In the genomic region with DNA sequence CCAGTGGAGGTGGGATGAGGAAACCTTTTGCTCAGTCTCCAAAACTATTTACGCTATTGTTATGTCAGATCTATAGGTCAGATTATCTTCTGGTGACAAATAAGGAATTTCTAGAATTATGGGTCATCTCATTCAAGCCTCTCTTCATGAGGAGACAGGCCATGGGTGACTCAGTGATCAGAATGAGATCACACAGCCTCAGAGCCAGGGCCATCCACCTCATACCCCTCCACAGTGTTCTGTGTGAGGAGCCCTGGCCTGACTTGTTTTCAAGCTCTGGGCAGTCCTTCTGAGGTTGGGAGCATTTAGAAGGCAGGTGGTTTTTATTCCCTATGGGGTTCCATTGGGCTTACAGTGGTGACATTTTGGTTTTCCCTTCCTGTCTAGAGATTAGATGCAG, we compare ENCODE assay signal across 10 cellular contexts. TPM values are rescaled to one million over a fixed set of nuclear protein-coding genes. Genes with fewer than 3 reads are reported as not detected.
DNase-seq lines count a peak whose midpoint lies in the region; ATAC-seq and TF ChIP-seq lines count a peak whose summit lies in the region.
"Had no signal": no experiment of that assay in that cellular context is flagged by ENCODE, and none has a peak within 500 bp of the region (broad histone marks: within the 10 kb centered on the region; RNA-seq: fewer than 3 reads in every experiment).

No MANE protein-coding gene starts in this region.

- ATAC-seq in psoas muscle (peak; percentile 67 to 88 (median 74)), GM21717 (IDR thresholded peaks at IDR 0.05; ENCODE audit: unreplicated experiment) (no peak), mucosa of descending colon (no peak), GM21825 (IDR thresholded peaks at IDR 0.05; ENCODE audit: unreplicated experiment) (no peak)

- intact Hi-C loops in psoas muscle (cut with DNase I) (no loop called here), mucosa of descending colon (cut with DNase I, micrococcal nuclease) (no loop called here)

- no peaks in the 10 kb centered on the region for H3K27me3 ChIP-seq in CD8-positive, alpha-beta memory T cell (ENCODE audit: insufficient read depth, low read length, poor library complexity, severe bottlenecking)
- no peaks in the 10 kb centered on the region for H3K27me3 ChIP-seq in psoas muscle (ENCODE audit: insufficient read depth in 3 of 3, low read length in 2 of 3)

- peak overlapping the region; percentile 10 to 82 (median 68) for H3K27ac Mint-ChIP-seq in CD8-positive, alpha-beta memory T cell
- H3K27ac Mint-ChIP-seq: activated naive CD4-positive, alpha-beta T cell treated with anti-CD3 and anti-CD28 coated beads for 36 hours had no signal

- no peaks in the 10 kb centered on the region for H3K27me3 Mint-ChIP-seq in CD8-positive, alpha-beta memory T cell

- no peak overlapping the region for H3K4me3 ChIP-seq in CD8-positive, alpha-beta memory T cell (ENCODE audit: low read length)
- no peak overlapping the region for H3K4me3 ChIP-seq in epithelial cell of esophagus (ENCODE audit: low read length)
- no peak overlapping the region for H3K4me3 ChIP-seq in psoas muscle
- no peak overlapping the region for H3K4me3 ChIP-seq in mucosa of descending colon

- 97 to 100% (median 97%) methylated on average over 1 of the region's 1 CpG for WGBS in psoas muscle, 3 donors

- H3K4me1 ChIP-seq in CD8-positive, alpha-beta memory T cell (ENCODE audit: insufficient read depth, low read length), result peaks cover 50% of the 10 kb centered on the region
- H3K4me1 ChIP-seq in psoas muscle (peaks cover 84% of the 10 kb centered on the region), mucosa of descending colon (ENCODE audit: low read depth) (peaks cover 12% of the 10 kb centered on the region)

- H3K4me1 Mint-ChIP-seq in CD8-positive, alpha-beta memory T cell, result peaks cover 67 to 91% (median 84%) of the 10 kb centered on the region in 3 donors

- H3K27ac ChIP-seq in CD8-positive, alpha-beta memory T cell (ENCODE audit: low read depth, low read length), result no peak overlapping the region
- peak overlapping the region; percentile 78 for H3K27ac ChIP-seq in psoas muscle

- H3K4me3 Mint-ChIP-seq in CD8-positive, alpha-beta memory T cell, result no peak overlapping the region
- H3K4me3 Mint-ChIP-seq: activated naive CD4-positive, alpha-beta T cell treated with anti-CD3 and anti-CD28 coated beads for 36 hours had no signal

- peaks cover 14 to 44% (median 25%) of the 10 kb centered on the region in 3 donors for H3K36me3 Mint-ChIP-seq in CD8-positive, alpha-beta memory T cell

- POLR2A ChIA-PET in CD8-positive, alpha-beta memory T cell (lab: Charles Lee), result no interaction called here

- CTCF ChIA-PET in CD8-positive, alpha-beta memory T cell (lab: Charles Lee), result interaction anchor here (0.6 kb wide), 1 partner anchor 28 kb away, joined by 3 read pairs; no protein-coding TSS in a partner anchor

- H3K36me3 ChIP-seq in CD8-positive, alpha-beta memory T cell (ENCODE audit: insufficient read depth, low read length), result no peaks in the 10 kb centered on the region
- H3K36me3 ChIP-seq in psoas muscle (ENCODE audit: insufficient read depth in 1 of 2, low read depth in 1 of 2) (peaks cover 0 to 21% of the 10 kb centered on the region in 2 donors), mucosa of descending colon (ENCODE audit: low read depth) (no peaks in the 10 kb centered on the region)

- DNase-seq in CD8-positive, alpha-beta memory T cell, result no peak
- DNase-seq in RKO (ENCODE audit: low spot score) (peak; percentile 53), epithelial cell of esophagus (ENCODE audit: low read depth) (peak; percentile 90), psoas muscle (no peak), mucosa of descending colon (no peak), NCI-H446 (lab: John Stamatoyannopoulos, UW) (no peak)
- DNase-seq: activated naive CD4-positive, alpha-beta T cell treated with anti-CD3 and anti-CD28 coated beads for 36 hours; NCI-H1436 had no signal

- H3K9me3 ChIP-seq in CD8-positive, alpha-beta memory T cell (ENCODE audit: low read length), result no peaks in the 10 kb centered on the region
- H3K9me3 ChIP-seq in psoas muscle (no peaks in the 10 kb centered on the region), mucosa of descending colon (peaks cover 2% of the 10 kb centered on the region)

- TF ChIP-seq CTCF in epithelial cell of esophagus (IDR thresholded peaks at IDR 0.05; ENCODE audit: insufficient read depth, low read depth, low read length, missing control alignments), result no peak
- no peak for TF ChIP-seq CTCF in psoas muscle (IDR thresholded peaks at IDR 0.05)
- no peak for TF ChIP-seq CTCF in mucosa of descending colon (IDR thresholded peaks at IDR 0.05)

- H3K9me3 Mint-ChIP-seq in CD8-positive, alpha-beta memory T cell, result peaks cover 0 to 6% (median 0%) of the 10 kb centered on the region in 5 donors

RNA-seq across cellular contexts. Expression of a gene that starts 26.5 kb away (rescaled TPM):
- 1 to 10 TPM; 6.7 to 7.6 TPM for total RNA-seq in CD8-positive, alpha-beta memory T cell
- 21.0 TPM for polyA plus RNA-seq in CD8-positive, alpha-beta memory T cell
- 10 to 100 TPM; 19.9 to 47.8 (median 22.3) TPM for total RNA-seq in psoas muscle
- 10 to 100 TPM in 1 of 3 donors, 1 to 10 TPM in 2; 1.9 to 10.6 (median 6.9) TPM for polyA plus RNA-seq in psoas muscle
- 10 to 100 TPM; 29.6 to 33.8 (median 32.8) TPM for total RNA-seq in mucosa of descending colon

Comparison
In these comparisons a context has a peak if more than half of its experiments do, and no peak if none do; other contexts are left out.
1. DNase-seq: peak in RKO (single experiment) and epithelial cell of esophagus (single experiment); none in CD8-positive, alpha-beta memory T cell (0 of 5), psoas muscle (0 of 2), mucosa of descending colon (0 of 3) and NCI-H446 (0 of 2).
2. ATAC-seq: peak in psoas muscle (4 of 4); none in GM21717 (single experiment), mucosa of descending colon (single experiment) and GM21825 (single experiment).